In the genomic region with DNA sequence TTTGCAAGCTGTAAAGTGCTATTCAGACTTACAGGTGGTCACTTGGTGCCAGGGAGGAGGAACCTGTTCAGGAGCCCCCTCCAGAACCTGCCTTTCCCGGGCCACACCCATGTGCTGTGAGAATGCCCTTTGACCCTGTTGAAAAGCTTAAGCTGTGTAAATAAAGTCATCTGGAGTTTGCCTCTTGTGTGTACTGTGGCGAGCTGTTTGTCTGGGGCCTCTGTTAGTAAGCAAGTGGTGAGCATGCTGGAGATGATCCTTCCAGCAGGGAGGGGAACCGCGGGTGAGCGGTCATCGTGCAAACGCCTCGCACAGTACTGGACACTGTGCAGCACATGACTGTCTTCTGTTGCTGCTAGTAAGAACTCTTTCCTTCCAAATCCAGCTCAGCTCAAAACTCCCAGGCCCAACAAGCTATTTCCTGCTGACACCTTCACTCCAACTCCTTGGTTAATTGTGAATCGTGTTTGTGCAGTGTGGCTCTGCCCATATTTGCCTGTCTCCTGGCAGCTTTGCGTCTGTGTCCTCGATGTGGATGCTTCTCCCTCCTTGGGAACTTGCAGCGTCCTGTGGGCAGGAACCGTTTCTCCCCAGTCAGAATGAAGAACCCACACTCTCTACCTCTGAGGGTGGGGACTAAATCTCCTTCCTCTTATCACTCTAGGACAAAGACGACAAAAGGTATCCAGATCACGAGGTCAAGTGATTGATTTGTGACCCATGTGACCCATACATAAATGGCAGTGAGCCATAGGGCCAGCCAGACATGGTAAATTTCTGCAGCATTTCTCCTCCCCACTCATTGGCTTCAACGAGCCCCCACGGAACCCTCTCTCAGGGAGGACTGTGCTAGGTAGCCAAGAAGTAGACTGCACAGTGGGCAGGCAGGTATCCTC, we compare ENCODE assay signal across 8 cellular contexts. TPM values are rescaled to one million over a fixed set of nuclear protein-coding genes. Genes with fewer than 3 reads are reported as not detected.
DNase-seq lines count a peak whose midpoint lies in the region; ATAC-seq and TF ChIP-seq lines count a peak whose summit lies in the region.

No MANE protein-coding gene starts in this region.

- no peaks in the 10 kb centered on the region for H4K20me1 ChIP-seq in DND-41 (ENCODE audit: insufficient read depth, low read length)

- H2AFZ ChIP-seq in DND-41 (ENCODE audit: low read depth, low read length) = no peak overlapping the region

- no peak for ATAC-seq in DND-41 (ENCODE audit: insufficient read depth, low read depth)
- no peak for ATAC-seq in HG02759 (IDR thresholded peaks at IDR 0.05; ENCODE audit: unreplicated experiment)
- no peak for ATAC-seq in HG02884 (IDR thresholded peaks at IDR 0.05; ENCODE audit: unreplicated experiment)
- no peak for ATAC-seq in HG03045 (IDR thresholded peaks at IDR 0.05; ENCODE audit: unreplicated experiment)

- H3K27me3 ChIP-seq in DND-41 (ENCODE audit: insufficient read depth, low read length, poor library complexity) = no peaks in the 10 kb centered on the region

- DNase-seq in DND-41 (no peak), NCI-H82 (lab: John Stamatoyannopoulos, UW) (peak; percentile 69), germinal center (ENCODE audit: low spot score) (peak; percentile 1), renal cortical epithelial cell (ENCODE audit: low read depth) (peak; percentile 64), GM10266 (ENCODE audit: extremely low spot score) (no peak)

- no peak overlapping the region for H3K4me3 ChIP-seq in DND-41 (ENCODE audit: low read depth in 1 of 2, low read length in 2 of 2)

- H3K27ac ChIP-seq in DND-41 (ENCODE audit: low read length) = peak overlapping the region; percentile 8

- TF ChIP-seq CTCF in DND-41 (IDR thresholded peaks at IDR 0.05; ENCODE audit: borderline replicate concordance, extremely low read depth, low read length, poor library complexity, severe bottlenecking) (no peak), GM10266 (IDR thresholded peaks at IDR 0.05; ENCODE audit: control insufficient read depth, insufficient read depth, low read depth, missing control alignments) (no peak)

- H3K9ac ChIP-seq in DND-41 (ENCODE audit: low read depth, low read length) = no peak overlapping the region

- H3K4me2 ChIP-seq in DND-41 (ENCODE audit: insufficient read depth, low read length) = no peak overlapping the region

- H3K9me3 ChIP-seq in DND-41 (ENCODE audit: insufficient read depth, low read length, severe bottlenecking) = no peaks in the 10 kb centered on the region

- no peaks in the 10 kb centered on the region for H3K36me3 ChIP-seq in DND-41 (ENCODE audit: insufficient read depth, low read length)

- H3K79me2 ChIP-seq in DND-41 (ENCODE audit: insufficient read depth, low read length) = no peaks in the 10 kb centered on the region

- peaks cover 67% of the 10 kb centered on the region for H3K4me1 ChIP-seq in DND-41 (ENCODE audit: insufficient read depth, low read length)

RNA-seq across cellular contexts. Expression of a gene that starts 13.9 kb away (rescaled TPM):
- total RNA-seq in renal cortical epithelial cell = 12.7 and 54.3 TPM in 2 replicates

RNA-seq across cellular contexts. Expression of a gene that starts 59.5 kb away (rescaled TPM):
- total RNA-seq in renal cortical epithelial cell = 1.7 TPM in 1 of 2 replicates, not detected in the other

Comparison
In these comparisons a context has a peak if more than half of its experiments do, and no peak if none do; other contexts are left out.
1. DNase-seq: peak in NCI-H82 (single experiment), germinal center (single experiment) and renal cortical epithelial cell (single experiment); none in DND-41 (single experiment) and GM10266 (single experiment).